In the genomic region with DNA sequence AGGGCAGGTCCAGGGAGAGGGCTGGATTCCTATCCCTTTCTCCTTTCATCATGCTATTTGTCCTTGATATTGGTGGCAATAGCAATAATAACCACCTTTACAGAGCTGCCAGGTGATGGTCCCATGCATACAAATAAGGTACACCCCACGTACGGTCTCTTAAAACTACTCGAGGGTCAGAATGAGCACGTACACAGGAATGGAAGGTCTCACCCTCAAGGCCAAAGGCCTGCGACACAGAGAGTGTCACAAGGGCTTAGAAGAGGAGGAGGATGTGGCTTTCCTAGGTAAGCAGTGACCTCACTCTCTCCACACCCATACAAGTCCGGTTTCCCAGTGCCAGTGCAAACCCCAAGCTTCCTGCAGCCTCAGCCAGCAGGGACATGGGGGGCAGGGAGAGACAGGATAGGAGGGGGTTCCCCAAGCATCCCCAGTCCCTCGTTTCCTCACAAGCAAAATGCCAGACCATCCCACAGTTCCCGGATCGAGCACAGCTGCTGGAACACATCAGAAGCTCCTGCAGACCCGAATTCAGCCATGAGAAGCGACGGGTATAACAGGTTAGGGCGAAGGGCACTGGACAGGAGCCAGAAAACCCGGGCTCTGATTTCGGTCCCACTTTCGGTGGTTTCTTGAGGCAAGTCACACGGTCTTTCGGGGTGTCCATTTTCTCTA, we compare ENCODE assay signal across 1 cellular context.
A peak's percentile ranks its signal among the peaks of the same experiment; 100 is the strongest.
TF ChIP-seq lines count a peak whose summit lies in the region.

No MANE protein-coding gene starts in this region.

TF ChIP-seq in HepG2, 621 proteins besides CTCF, POLR2A, EP300 and RAD21 (continued from another document and continues in another):
- TF ChIP-seq DMAP1 (CRISPR knock-in tag; IDR thresholded peaks at IDR 0.05): peak; percentile 15; the same call in 1 of the 2 replicates
- TF ChIP-seq, protein P1, sequence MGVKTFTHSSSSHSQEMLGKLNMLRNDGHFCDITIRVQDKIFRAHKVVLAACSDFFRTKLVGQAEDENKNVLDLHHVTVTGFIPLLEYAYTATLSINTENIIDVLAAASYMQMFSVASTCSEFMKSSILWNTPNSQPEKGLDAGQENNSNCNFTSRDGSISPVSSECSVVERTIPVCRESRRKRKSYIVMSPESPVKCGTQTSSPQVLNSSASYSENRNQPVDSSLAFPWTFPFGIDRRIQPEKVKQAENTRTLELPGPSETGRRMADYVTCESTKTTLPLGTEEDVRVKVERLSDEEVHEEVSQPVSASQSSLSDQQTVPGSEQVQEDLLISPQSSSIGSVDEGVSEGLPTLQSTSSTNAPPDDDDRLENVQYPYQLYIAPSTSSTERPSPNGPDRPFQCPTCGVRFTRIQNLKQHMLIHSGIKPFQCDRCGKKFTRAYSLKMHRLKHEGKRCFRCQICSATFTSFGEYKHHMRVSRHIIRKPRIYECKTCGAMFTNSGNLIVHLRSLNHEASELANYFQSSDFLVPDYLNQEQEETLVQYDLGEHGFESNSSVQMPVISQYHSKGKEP (CRISPR knock-in tag; IDR thresholded peaks at IDR 0.05): no peak
- 0 out of 2 replicates have a peak, but pooled peaks have one; percentile 53 for TF ChIP-seq NAIF1 (CRISPR knock-in tag; IDR thresholded peaks at IDR 0.05; ENCODE audit: borderline replicate concordance)
- TF ChIP-seq, protein P2, sequence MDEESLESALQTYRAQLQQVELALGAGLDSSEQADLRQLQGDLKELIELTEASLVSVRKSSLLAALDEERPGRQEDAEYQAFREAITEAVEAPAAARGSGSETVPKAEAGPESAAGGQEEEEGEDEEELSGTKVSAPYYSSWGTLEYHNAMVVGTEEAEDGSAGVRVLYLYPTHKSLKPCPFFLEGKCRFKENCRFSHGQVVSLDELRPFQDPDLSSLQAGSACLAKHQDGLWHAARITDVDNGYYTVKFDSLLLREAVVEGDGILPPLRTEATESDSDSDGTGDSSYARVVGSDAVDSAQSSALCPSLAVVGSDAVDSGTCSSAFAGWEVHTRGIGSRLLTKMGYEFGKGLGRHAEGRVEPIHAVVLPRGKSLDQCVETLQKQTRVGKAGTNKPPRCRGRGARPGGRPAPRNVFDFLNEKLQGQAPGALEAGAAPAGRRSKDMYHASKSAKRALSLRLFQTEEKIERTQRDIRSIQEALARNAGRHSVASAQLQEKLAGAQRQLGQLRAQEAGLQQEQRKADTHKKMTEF (CRISPR knock-in tag; IDR thresholded peaks at IDR 0.05): 0 out of 2 replicates have a peak, but pooled peaks have one; percentile 18
- 0 out of 2 replicates have a peak, but pooled peaks have one; percentile 29 for TF ChIP-seq PHF8 (CRISPR knock-in tag; IDR thresholded peaks at IDR 0.05)
- TF ChIP-seq TAF1 (CRISPR knock-in tag; IDR thresholded peaks at IDR 0.05): peak; percentile 24; the same call in 1 of the 2 replicates
- TF ChIP-seq, protein P3, sequence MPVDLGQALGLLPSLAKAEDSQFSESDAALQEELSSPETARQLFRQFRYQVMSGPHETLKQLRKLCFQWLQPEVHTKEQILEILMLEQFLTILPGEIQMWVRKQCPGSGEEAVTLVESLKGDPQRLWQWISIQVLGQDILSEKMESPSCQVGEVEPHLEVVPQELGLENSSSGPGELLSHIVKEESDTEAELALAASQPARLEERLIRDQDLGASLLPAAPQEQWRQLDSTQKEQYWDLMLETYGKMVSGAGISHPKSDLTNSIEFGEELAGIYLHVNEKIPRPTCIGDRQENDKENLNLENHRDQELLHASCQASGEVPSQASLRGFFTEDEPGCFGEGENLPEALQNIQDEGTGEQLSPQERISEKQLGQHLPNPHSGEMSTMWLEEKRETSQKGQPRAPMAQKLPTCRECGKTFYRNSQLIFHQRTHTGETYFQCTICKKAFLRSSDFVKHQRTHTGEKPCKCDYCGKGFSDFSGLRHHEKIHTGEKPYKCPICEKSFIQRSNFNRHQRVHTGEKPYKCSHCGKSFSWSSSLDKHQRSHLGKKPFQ (CRISPR knock-in tag; IDR thresholded peaks at IDR 0.05; ENCODE audit: insufficient replicate concordance): peak; percentile 33
- 0 out of 2 replicates have a peak, but pooled peaks have one; percentile 1 for TF ChIP-seq TCF7 (IDR thresholded peaks at IDR 0.05; ENCODE audit: low read depth)
- TF ChIP-seq ZNF776 (CRISPR knock-in tag; IDR thresholded peaks at IDR 0.05): 0 out of 2 replicates have a peak, but pooled peaks have one; percentile 36
- TF ChIP-seq, protein P4, sequence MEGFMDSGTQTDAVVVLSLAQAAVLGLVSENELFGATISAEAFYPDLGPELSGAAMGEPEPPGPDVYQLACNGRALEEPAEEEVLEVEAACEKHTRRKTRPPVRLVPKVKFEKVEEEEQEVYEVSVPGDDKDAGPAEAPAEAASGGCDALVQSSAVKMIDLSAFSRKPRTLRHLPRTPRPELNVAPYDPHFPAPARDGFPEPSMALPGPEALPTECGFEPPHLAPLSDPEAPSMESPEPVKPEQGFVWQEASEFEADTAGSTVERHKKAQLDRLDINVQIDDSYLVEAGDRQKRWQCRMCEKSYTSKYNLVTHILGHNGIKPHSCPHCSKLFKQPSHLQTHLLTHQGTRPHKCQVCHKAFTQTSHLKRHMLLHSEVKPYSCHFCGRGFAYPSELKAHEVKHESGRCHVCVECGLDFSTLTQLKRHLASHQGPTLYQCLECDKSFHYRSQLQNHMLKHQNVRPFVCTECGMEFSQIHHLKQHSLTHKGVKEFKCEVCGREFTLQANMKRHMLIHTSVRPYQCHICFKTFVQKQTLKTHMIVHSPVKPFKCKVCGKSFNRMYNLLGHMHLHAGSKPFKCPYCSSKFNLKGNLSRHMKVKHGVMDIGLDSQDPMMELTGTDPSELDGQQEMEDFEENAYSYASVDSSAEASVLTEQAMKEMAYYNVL (CRISPR knock-in tag; IDR thresholded peaks at IDR 0.05; ENCODE audit: borderline replicate concordance): 0 out of 2 replicates have a peak, but pooled peaks have one; percentile 10
- TF ChIP-seq, protein P5, sequence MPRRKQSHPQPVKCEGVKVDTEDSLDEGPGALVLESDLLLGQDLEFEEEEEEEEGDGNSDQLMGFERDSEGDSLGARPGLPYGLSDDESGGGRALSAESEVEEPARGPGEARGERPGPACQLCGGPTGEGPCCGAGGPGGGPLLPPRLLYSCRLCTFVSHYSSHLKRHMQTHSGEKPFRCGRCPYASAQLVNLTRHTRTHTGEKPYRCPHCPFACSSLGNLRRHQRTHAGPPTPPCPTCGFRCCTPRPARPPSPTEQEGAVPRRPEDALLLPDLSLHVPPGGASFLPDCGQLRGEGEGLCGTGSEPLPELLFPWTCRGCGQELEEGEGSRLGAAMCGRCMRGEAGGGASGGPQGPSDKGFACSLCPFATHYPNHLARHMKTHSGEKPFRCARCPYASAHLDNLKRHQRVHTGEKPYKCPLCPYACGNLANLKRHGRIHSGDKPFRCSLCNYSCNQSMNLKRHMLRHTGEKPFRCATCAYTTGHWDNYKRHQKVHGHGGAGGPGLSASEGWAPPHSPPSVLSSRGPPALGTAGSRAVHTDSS (CRISPR knock-in tag; conservative IDR thresholded peaks at IDR 0.05): no peak
- TF ChIP-seq YEATS4 (CRISPR knock-in tag; IDR thresholded peaks at IDR 0.05; ENCODE audit: borderline replicate concordance): no peak
- TF ChIP-seq ELF3 (CRISPR knock-in tag; IDR thresholded peaks at IDR 0.05): peak; percentile 5; the same call in 1 of the 2 replicates
- TF ChIP-seq, protein P6, sequence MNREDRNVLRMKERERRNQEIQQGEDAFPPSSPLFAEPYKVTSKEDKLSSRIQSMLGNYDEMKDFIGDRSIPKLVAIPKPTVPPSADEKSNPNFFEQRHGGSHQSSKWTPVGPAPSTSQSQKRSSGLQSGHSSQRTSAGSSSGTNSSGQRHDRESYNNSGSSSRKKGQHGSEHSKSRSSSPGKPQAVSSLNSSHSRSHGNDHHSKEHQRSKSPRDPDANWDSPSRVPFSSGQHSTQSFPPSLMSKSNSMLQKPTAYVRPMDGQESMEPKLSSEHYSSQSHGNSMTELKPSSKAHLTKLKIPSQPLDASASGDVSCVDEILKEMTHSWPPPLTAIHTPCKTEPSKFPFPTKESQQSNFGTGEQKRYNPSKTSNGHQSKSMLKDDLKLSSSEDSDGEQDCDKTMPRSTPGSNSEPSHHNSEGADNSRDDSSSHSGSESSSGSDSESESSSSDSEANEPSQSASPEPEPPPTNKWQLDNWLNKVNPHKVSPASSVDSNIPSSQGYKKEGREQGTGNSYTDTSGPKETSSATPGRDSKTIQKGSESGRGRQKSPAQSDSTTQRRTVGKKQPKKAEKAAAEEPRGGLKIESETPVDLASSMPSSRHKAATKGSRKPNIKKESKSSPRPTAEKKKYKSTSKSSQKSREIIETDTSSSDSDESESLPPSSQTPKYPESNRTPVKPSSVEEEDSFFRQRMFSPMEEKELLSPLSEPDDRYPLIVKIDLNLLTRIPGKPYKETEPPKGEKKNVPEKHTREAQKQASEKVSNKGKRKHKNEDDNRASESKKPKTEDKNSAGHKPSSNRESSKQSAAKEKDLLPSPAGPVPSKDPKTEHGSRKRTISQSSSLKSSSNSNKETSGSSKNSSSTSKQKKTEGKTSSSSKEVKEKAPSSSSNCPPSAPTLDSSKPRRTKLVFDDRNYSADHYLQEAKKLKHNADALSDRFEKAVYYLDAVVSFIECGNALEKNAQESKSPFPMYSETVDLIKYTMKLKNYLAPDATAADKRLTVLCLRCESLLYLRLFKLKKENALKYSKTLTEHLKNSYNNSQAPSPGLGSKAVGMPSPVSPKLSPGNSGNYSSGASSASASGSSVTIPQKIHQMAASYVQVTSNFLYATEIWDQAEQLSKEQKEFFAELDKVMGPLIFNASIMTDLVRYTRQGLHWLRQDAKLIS (CRISPR knock-in tag; IDR thresholded peaks at IDR 0.05): 0 out of 2 replicates have a peak, but pooled peaks have one; percentile 12
- TF ChIP-seq, protein P7, sequence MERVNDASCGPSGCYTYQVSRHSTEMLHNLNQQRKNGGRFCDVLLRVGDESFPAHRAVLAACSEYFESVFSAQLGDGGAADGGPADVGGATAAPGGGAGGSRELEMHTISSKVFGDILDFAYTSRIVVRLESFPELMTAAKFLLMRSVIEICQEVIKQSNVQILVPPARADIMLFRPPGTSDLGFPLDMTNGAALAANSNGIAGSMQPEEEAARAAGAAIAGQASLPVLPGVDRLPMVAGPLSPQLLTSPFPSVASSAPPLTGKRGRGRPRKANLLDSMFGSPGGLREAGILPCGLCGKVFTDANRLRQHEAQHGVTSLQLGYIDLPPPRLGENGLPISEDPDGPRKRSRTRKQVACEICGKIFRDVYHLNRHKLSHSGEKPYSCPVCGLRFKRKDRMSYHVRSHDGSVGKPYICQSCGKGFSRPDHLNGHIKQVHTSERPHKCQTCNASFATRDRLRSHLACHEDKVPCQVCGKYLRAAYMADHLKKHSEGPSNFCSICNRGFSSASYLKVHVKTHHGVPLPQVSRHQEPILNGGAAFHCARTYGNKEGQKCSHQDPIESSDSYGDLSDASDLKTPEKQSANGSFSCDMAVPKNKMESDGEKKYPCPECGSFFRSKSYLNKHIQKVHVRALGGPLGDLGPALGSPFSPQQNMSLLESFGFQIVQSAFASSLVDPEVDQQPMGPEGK (CRISPR knock-in tag; IDR thresholded peaks at IDR 0.05): peak; percentile 9; the same call in 1 of the 2 replicates
- peak; percentile 22 for TF ChIP-seq SAP130 (CRISPR knock-in tag; IDR thresholded peaks at IDR 0.05; ENCODE audit: low read depth)
- 0 out of 2 replicates have a peak, but pooled peaks have one; percentile 26 for TF ChIP-seq MED13 (CRISPR knock-in tag; IDR thresholded peaks at IDR 0.05)
- TF ChIP-seq, protein P8, sequence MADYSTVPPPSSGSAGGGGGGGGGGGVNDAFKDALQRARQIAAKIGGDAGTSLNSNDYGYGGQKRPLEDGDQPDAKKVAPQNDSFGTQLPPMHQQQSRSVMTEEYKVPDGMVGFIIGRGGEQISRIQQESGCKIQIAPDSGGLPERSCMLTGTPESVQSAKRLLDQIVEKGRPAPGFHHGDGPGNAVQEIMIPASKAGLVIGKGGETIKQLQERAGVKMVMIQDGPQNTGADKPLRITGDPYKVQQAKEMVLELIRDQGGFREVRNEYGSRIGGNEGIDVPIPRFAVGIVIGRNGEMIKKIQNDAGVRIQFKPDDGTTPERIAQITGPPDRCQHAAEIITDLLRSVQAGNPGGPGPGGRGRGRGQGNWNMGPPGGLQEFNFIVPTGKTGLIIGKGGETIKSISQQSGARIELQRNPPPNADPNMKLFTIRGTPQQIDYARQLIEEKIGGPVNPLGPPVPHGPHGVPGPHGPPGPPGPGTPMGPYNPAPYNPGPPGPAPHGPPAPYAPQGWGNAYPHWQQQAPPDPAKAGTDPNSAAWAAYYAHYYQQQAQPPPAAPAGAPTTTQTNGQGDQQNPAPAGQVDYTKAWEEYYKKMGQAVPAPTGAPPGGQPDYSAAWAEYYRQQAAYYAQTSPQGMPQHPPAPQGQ (CRISPR knock-in tag; IDR thresholded peaks at IDR 0.05; ENCODE audit: borderline replicate concordance): no peak
- 0 out of 2 replicates have a peak, but pooled peaks have one; percentile 49 for TF ChIP-seq HNRNPL (IDR thresholded peaks at IDR 0.05; ENCODE audit: low read depth, low read length)
- TF ChIP-seq TARDBP (CRISPR knock-in tag; IDR thresholded peaks at IDR 0.05): no peak
- TF ChIP-seq, protein P9, sequence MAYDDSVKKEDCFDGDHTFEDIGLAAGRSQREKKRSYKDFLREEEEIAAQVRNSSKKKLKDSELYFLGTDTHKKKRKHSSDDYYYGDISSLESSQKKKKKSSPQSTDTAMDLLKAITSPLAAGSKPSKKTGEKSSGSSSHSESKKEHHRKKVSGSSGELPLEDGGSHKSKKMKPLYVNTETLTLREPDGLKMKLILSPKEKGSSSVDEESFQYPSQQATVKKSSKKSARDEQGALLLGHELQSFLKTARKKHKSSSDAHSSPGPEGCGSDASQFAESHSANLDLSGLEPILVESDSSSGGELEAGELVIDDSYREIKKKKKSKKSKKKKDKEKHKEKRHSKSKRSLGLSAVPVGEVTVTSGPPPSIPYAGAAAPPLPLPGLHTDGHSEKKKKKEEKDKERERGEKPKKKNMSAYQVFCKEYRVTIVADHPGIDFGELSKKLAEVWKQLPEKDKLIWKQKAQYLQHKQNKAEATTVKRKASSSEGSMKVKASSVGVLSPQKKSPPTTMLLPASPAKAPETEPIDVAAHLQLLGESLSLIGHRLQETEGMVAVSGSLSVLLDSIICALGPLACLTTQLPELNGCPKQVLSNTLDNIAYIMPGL (CRISPR knock-in tag; IDR thresholded peaks at IDR 0.05; ENCODE audit: borderline replicate concordance in 1 of 2, low read depth in 1 of 2): 0 out of 4 replicates have a peak, but pooled peaks of 1 of the 2 experiments have one; percentile 21
- TF ChIP-seq, protein P10, sequence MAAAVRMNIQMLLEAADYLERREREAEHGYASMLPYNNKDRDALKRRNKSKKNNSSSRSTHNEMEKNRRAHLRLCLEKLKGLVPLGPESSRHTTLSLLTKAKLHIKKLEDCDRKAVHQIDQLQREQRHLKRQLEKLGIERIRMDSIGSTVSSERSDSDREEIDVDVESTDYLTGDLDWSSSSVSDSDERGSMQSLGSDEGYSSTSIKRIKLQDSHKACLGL (CRISPR knock-in tag; IDR thresholded peaks at IDR 0.05): peak; percentile 47; the same call in 1 of the 2 replicates
- TF ChIP-seq RXRA (CRISPR knock-in tag; IDR thresholded peaks at IDR 0.05): 0 out of 2 replicates have a peak, but pooled peaks have one; percentile 7
- TF ChIP-seq, protein P11, sequence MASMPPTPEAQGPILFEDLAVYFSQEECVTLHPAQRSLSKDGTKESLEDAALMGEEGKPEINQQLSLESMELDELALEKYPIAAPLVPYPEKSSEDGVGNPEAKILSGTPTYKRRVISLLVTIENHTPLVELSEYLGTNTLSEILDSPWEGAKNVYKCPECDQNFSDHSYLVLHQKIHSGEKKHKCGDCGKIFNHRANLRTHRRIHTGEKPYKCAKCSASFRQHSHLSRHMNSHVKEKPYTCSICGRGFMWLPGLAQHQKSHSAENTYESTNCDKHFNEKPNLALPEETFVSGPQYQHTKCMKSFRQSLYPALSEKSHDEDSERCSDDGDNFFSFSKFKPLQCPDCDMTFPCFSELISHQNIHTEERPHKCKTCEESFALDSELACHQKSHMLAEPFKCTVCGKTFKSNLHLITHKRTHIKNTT (CRISPR knock-in tag; IDR thresholded peaks at IDR 0.05): no peak
